In genomic region chr4:168509786-168510185, GRCh38 we compare ENCODE assay signal across 10 cellular contexts. TPM values are rescaled to one million over a fixed set of nuclear protein-coding genes. Genes with fewer than 3 reads are reported as not detected.
DNase-seq lines count a peak whose midpoint lies in the region; ATAC-seq and TF ChIP-seq lines count a peak whose summit lies in the region.
"Had no signal": no experiment of that assay in that cellular context is flagged by ENCODE, and none has a peak within 500 bp of the region (broad histone marks: within the 10 kb centered on the region; RNA-seq: fewer than 3 reads in every experiment).

No MANE protein-coding gene starts in this region.

- H4K20me1 ChIP-seq in Karpas-422 (ENCODE audit: insufficient read depth, low read depth, low read length), result no peaks in the 10 kb centered on the region

- no peak overlapping the region for H3K27ac ChIP-seq in adrenal gland
- H3K27ac ChIP-seq in Karpas-422 (ENCODE audit: low read length), result no peak overlapping the region
- H3K27ac ChIP-seq: tibial artery had no signal

- peaks cover 40% of the 10 kb centered on the region for H3K4me1 Mint-ChIP-seq in stimulated activated naive CD8-positive, alpha-beta T cell treated with anti-CD3 and anti-CD28 coated beads, Interleukin-15, amount 100 ng/mL, for 72 hours
- H3K4me1 Mint-ChIP-seq in endothelial cell (ENCODE audit: unreplicated experiment), result peaks cover 3% of the 10 kb centered on the region

- TF ChIP-seq CTCF in fibroblast of the aortic adventitia (IDR thresholded peaks at IDR 0.05; ENCODE audit: insufficient read depth, low read length), result no peak
- no peak for TF ChIP-seq CTCF in endothelial cell (IDR thresholded peaks at IDR 0.05; ENCODE audit: unreplicated experiment)
- no peak for TF ChIP-seq CTCF in adrenal gland (IDR thresholded peaks at IDR 0.05)

- no peaks in the 10 kb centered on the region for H3K9me3 ChIP-seq in adrenal gland (replicated peaks in 1 of 3)
- no peaks in the 10 kb centered on the region for H3K9me3 ChIP-seq in Karpas-422 (ENCODE audit: low read length)
- H3K9me3 ChIP-seq: tibial artery had no signal

- H3K4me1 ChIP-seq in adrenal gland (replicated peaks in 1 of 2), result no peaks in the 10 kb centered on the region
- H3K4me1 ChIP-seq in Karpas-422 (ENCODE audit: low read length), result no peaks in the 10 kb centered on the region
- H3K4me1 ChIP-seq: tibial artery had no signal

- H3K27me3 ChIP-seq in adrenal gland (no peaks in the 10 kb centered on the region), Karpas-422 (ENCODE audit: low read length) (no peaks in the 10 kb centered on the region)
- H3K27me3 ChIP-seq: tibial artery had no signal

- no peak overlapping the region for H3K4me3 Mint-ChIP-seq in stimulated activated naive CD8-positive, alpha-beta T cell treated with anti-CD3 and anti-CD28 coated beads, Interleukin-15, amount 100 ng/mL, for 72 hours
- H3K4me3 Mint-ChIP-seq in endothelial cell (ENCODE audit: unreplicated experiment), result no peak overlapping the region

- peak; percentile 31 for DNase-seq in activated naive CD4-positive, alpha-beta T cell treated with Interleukin-2 at 50 U/mL for 16 hours
- DNase-seq in activated naive CD4-positive, alpha-beta T cell (lab: John Stamatoyannopoulos, UW), result no peak
- DNase-seq in activated CD4-positive, alpha-beta T cell treated with anti-CD3 and anti-CD28 coated beads, Interleukin-2, amount 50 U/mL, for 4 hours, result peak; percentile 1 to 9
- DNase-seq in fibroblast of the aortic adventitia (ENCODE audit: low read depth), result peak; percentile 60
- DNase-seq in stimulated activated naive CD8-positive, alpha-beta T cell treated with anti-CD3 and anti-CD28 coated beads, Interleukin-15, amount 100 ng/mL, for 72 hours, result peak; percentile 55 to 70
- no peak for DNase-seq in endothelial cell (ENCODE audit: low spot score)
- no peak for DNase-seq in adrenal gland
- no peak for DNase-seq in Karpas-422
- DNase-seq: tibial artery had no signal

- H3K36me3 Mint-ChIP-seq in endothelial cell (ENCODE audit: low read depth, unreplicated experiment), result no peaks in the 10 kb centered on the region
- H3K36me3 Mint-ChIP-seq: CD8-positive, alpha-beta memory T cell had no signal

- TF ChIP-seq POLR2A in adrenal gland (IDR thresholded peaks at IDR 0.05), result no peak

- intact Hi-C loops in adrenal gland (cut with DNase I), result no loop called here

- no peaks in the 10 kb centered on the region for H3K79me2 ChIP-seq in Karpas-422 (ENCODE audit: low read length)

- peak; percentile 88 for ATAC-seq in stimulated activated naive CD8-positive, alpha-beta T cell treated with anti-CD3 and anti-CD28 coated beads, Interleukin-15, amount 100 ng/mL, for 72 hours

- no peaks in the 10 kb centered on the region for H3K9me2 ChIP-seq in Karpas-422 (replicated peaks; ENCODE audit: insufficient read depth, low read length)

- peak overlapping the region; percentile 56 to 78 for H3K27ac Mint-ChIP-seq in stimulated activated naive CD8-positive, alpha-beta T cell treated with anti-CD3 and anti-CD28 coated beads, Interleukin-15, amount 100 ng/mL, for 72 hours
- no peak overlapping the region for H3K27ac Mint-ChIP-seq in endothelial cell (ENCODE audit: unreplicated experiment)

- H3K36me3 ChIP-seq in adrenal gland (replicated peaks in 1 of 2) (no peaks in the 10 kb centered on the region), Karpas-422 (ENCODE audit: insufficient read depth, low read length) (no peaks in the 10 kb centered on the region)
- H3K36me3 ChIP-seq: tibial artery had no signal

- H2AFZ ChIP-seq in Karpas-422 (ENCODE audit: low read length), result no peak overlapping the region

- H3K27me3 Mint-ChIP-seq in stimulated activated naive CD8-positive, alpha-beta T cell treated with anti-CD3 and anti-CD28 coated beads, Interleukin-15, amount 100 ng/mL, for 72 hours, result no peaks in the 10 kb centered on the region
- H3K27me3 Mint-ChIP-seq in endothelial cell (ENCODE audit: unreplicated experiment), result no peaks in the 10 kb centered on the region

- no peak overlapping the region for H3K9ac ChIP-seq in Karpas-422 (ENCODE audit: low read length)

- H3K9me3 Mint-ChIP-seq in stimulated activated naive CD8-positive, alpha-beta T cell treated with anti-CD3 and anti-CD28 coated beads, Interleukin-15, amount 100 ng/mL, for 72 hours, result no peaks in the 10 kb centered on the region
- H3K9me3 Mint-ChIP-seq in endothelial cell (ENCODE audit: unreplicated experiment), result no peaks in the 10 kb centered on the region
- H3K9me3 Mint-ChIP-seq: CD8-positive, alpha-beta memory T cell had no signal

- H3K4me3 ChIP-seq in fibroblast of the aortic adventitia (ENCODE audit: low read depth, low read length) (no peak overlapping the region), adrenal gland (no peak overlapping the region), Karpas-422 (ENCODE audit: low read length) (no peak overlapping the region)
- H3K4me3 ChIP-seq: tibial artery had no signal

- no peak overlapping the region for H3K4me2 ChIP-seq in Karpas-422 (ENCODE audit: low read depth, low read length, poor library complexity, severe bottlenecking)

- 75 to 91% (median 84%) methylated on average over 4 of the region's 4 CpGs for WGBS in adrenal gland, 4 donors

RNA-seq across cellular contexts. Expression of gene PALLD, which starts 12.9 kb away (rescaled TPM):
- total RNA-seq in fibroblast of the aortic adventitia (ENCODE audit: low replicate concordance), result 15.5 and 52.1 TPM in 2 replicates
- 16.4 TPM for total RNA-seq in endothelial cell (ENCODE audit: unreplicated experiment)
- 100 to 1,000 TPM in 3 of 8 donors, 10 to 100 TPM in 5; 64.6 to 203 (median 92.5) TPM for total RNA-seq in adrenal gland
- polyA plus RNA-seq in adrenal gland, result 100 to 1,000 TPM in 1 of 3 donors, 10 to 100 TPM in 2; 30.3 to 133 (median 43.0) TPM
- total RNA-seq in Karpas-422 (2014; rRNA removed; shearing (Covaris generic); ENCODE audit: low replicate concordance), result 0.32 and 0.71 TPM in 2 replicates

RNA-seq across cellular contexts. Expression of gene DDX60L, which starts 29.5 kb away (rescaled TPM):
- total RNA-seq in fibroblast of the aortic adventitia (ENCODE audit: low replicate concordance) (25.0 and 51.8 TPM in 2 replicates), endothelial cell (ENCODE audit: unreplicated experiment) (10.8 TPM), adrenal gland (10 to 100 TPM in 6 of 8 donors, 1 to 10 TPM in 2; 6.7 to 27.6 (median 13.9) TPM)
- polyA plus RNA-seq in adrenal gland, result 10 to 100 TPM in 2 of 3 donors, 1 to 10 TPM in 1; 6.2 to 24.6 (median 10.8) TPM
- 4.8 and 22.4 TPM in 2 replicates for total RNA-seq in Karpas-422 (2014; rRNA removed; shearing (Covaris generic); ENCODE audit: low replicate concordance)

Comparison
In these comparisons a context has a peak if more than half of its experiments do, and no peak if none do; other contexts are left out.
1. DNase-seq: peak in activated naive CD4-positive, alpha-beta T cell treated with Interleukin-2 at 50 U/mL for 16 hours (single experiment), activated CD4-positive, alpha-beta T cell treated with anti-CD3 and anti-CD28 coated beads, Interleukin-2, amount 50 U/mL, for 4 hours (2 of 2), fibroblast of the aortic adventitia (single experiment) and stimulated activated naive CD8-positive, alpha-beta T cell treated with anti-CD3 and anti-CD28 coated beads, Interleukin-15, amount 100 ng/mL, for 72 hours (2 of 2); none in activated naive CD4-positive, alpha-beta T cell (0 of 4), endothelial cell (single experiment), adrenal gland (0 of 7) and Karpas-422 (single experiment).